24 cellular contexts compared by ENCODE assay signal in the genomic region with DNA sequence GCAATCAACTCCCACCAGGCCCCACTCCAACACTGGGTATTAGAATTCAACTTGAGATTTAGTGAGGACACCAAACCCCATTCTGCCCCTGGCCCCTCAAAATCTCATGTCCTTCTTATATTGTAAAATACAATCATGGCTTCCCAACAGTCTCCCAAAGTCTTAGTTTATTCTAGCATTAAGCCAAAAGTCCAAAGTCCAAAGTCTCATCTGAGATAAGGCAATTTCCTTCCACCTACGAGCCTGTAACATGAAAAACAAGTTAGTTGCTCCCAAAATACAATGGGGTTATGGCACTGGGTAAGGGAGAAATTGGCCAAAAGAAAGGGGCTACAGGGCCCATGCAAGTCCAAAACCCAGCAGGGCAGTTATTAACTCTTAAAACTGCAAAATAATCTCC. TPM values are rescaled to one million over a fixed set of nuclear protein-coding genes. Genes with fewer than 3 reads are reported as not detected.
DNase-seq lines count a peak whose midpoint lies in the region; ATAC-seq, FAIRE-seq and TF ChIP-seq lines count a peak whose summit lies in the region.
"Had no signal": no experiment of that assay in that cellular context is flagged by ENCODE, and none has a peak within 500 bp of the region (broad histone marks: within the 10 kb centered on the region; RNA-seq: fewer than 3 reads in every experiment).

No MANE protein-coding gene starts in this region.

- no peaks in the 10 kb centered on the region for H3K36me3 ChIP-seq in liver (ENCODE audit: control insufficient read depth in 4 of 4, insufficient read depth in 3 of 4, low read depth in 1 of 4, low read length in 3 of 4)
- no peaks in the 10 kb centered on the region for H3K36me3 ChIP-seq in HepG2 (replicated peaks in 1 of 2; ENCODE audit: control insufficient read depth in 1 of 2, insufficient read depth in 2 of 2, low read length in 2 of 2)
- H3K36me3 ChIP-seq in suprapubic skin, result no peaks in the 10 kb centered on the region
- H3K36me3 ChIP-seq: BE2C, BLaER1 had no signal

- H3K9me3 Mint-ChIP-seq in activated CD8-positive, alpha-beta memory T cell treated with anti-CD3 and anti-CD28 coated beads, Interleukin-2, amount 10 ng/mL, durations not matched to agents 7 days and 5 days (ENCODE audit: low read depth), result peaks cover 5% of the 10 kb centered on the region

- TF ChIP-seq RAD21 in liver (IDR thresholded peaks at IDR 0.05), result no peak
- no peak for TF ChIP-seq RAD21 in HepG2 (CRISPR knock-in tag; IDR thresholded peaks at IDR 0.05)

- no peak for DNase-seq in HepG2 (ENCODE audit: low spot score)
- DNase-seq in HT-29 (ENCODE audit: low spot score), result peak; percentile 49
- no peak for DNase-seq in NCI-H2107 treated with DMSO at 0.1 percent for 48 hours (lab: John Stamatoyannopoulos, UW; ENCODE audit: unreplicated experiment)
- DNase-seq in suprapubic skin (ENCODE audit: low spot score in 2 of 2), result no peak
- no peak for DNase-seq in activated CD8-positive, alpha-beta memory T cell treated with anti-CD3 and anti-CD28 coated beads, Interleukin-2, amount 10 ng/mL, durations not matched to agents 7 days and 5 days
- DNase-seq: 8988T; ACHN; BE2C; C1 segment of cervical spinal cord; CD4-positive, alpha-beta memory T cell; CD4-positive, CD25-positive, alpha-beta regulatory T cell; CD8-positive, alpha-beta memory T cell; COR-L47; DMS79 treated with DMSO at 0.1 percent for 48 hours; GF-D8 had no signal

- in situ Hi-C loops in HepG2 (cut with HindIII; ENCODE audit: extremely low pct_ligation_motif_present, low pct_unique_long_range_greater_than_20kb), result no loop called here

- POLR2A ChIA-PET in HepG2 (lab: Yijun Ruan, JAX), result no interaction called here

- no peak for TF ChIP-seq CTCF in liver (IDR thresholded peaks at IDR 0.05; ENCODE audit: low read depth, low read length, missing input control)
- no peak for TF ChIP-seq CTCF in HepG2 (CRISPR knock-in tag; IDR thresholded peaks at IDR 0.05)
- TF ChIP-seq CTCF in VCaP (conservative IDR thresholded peaks at IDR 0.05), result no peak
- TF ChIP-seq CTCF in suprapubic skin (IDR thresholded peaks at IDR 0.05), result no peak

- no TSS peak for BruUV-seq in HepG2 (replicated peaks; lab: Mats Ljungman, UMichigan)

- H3K36me3 Mint-ChIP-seq in activated CD8-positive, alpha-beta memory T cell treated with anti-CD3 and anti-CD28 coated beads, Interleukin-2, amount 10 ng/mL, durations not matched to agents 7 days and 5 days, result no peaks in the 10 kb centered on the region
- H3K36me3 Mint-ChIP-seq: CD14-positive monocyte; CD4-positive, alpha-beta memory T cell; CD4-positive, CD25-positive, alpha-beta regulatory T cell; CD8-positive, alpha-beta memory T cell had no signal

- H3K4me3 ChIP-seq in liver (ENCODE audit: low read depth in 1 of 3, low read length in 3 of 3) (no peak overlapping the region), HepG2 (replicated peaks in 1 of 3; ENCODE audit: insufficient read depth in 1 of 3, low read depth in 2 of 3, low read length in 3 of 3) (no peak overlapping the region), suprapubic skin (no peak overlapping the region)
- H3K4me3 ChIP-seq: BLaER1 had no signal

- H3K4me1 ChIP-seq in liver (ENCODE audit: control insufficient read depth in 4 of 4, insufficient read depth in 4 of 4, low read length in 3 of 4) (peaks cover 0 to 5% (median 0%) of the 10 kb centered on the region in 4 donors), HepG2 (ENCODE audit: insufficient read depth, low read length) (no peaks in the 10 kb centered on the region), suprapubic skin (no peaks in the 10 kb centered on the region)
- H3K4me1 ChIP-seq: BE2C, BLaER1 had no signal

- CTCF ChIA-PET in HepG2 (lab: Yijun Ruan, JAX; ENCODE audit: low intra/inter-chr PET ratio, low total read pairs), result no interaction called here
- CTCF ChIA-PET in activated CD8-positive, alpha-beta memory T cell treated with anti-CD3 and anti-CD28 coated beads, Interleukin-2, amount 10 ng/mL, durations not matched to agents 7 days and 5 days (lab: Charles Lee), result no interaction called here

- no peak for TF ChIP-seq EP300 in HepG2 (IDR thresholded peaks at IDR 0.05; ENCODE audit: low read depth in 2 of 2, low read length in 2 of 2)
- no peak for TF ChIP-seq EP300 in HepG2 (CRISPR knock-in tag; IDR thresholded peaks at IDR 0.05; ENCODE audit: borderline replicate concordance)
- no peak for TF ChIP-seq EP300 in suprapubic skin (IDR thresholded peaks at IDR 0.05)

- no peak overlapping the region for H3K27ac Mint-ChIP-seq in activated CD8-positive, alpha-beta memory T cell treated with anti-CD3 and anti-CD28 coated beads, Interleukin-2, amount 10 ng/mL, durations not matched to agents 7 days and 5 days
- H3K27ac Mint-ChIP-seq: CD14-positive monocyte; CD4-positive, alpha-beta memory T cell; CD4-positive, CD25-positive, alpha-beta regulatory T cell had no signal

- FAIRE-seq in HepG2 (lab: Jason Lieb, UNC), result no peak
- FAIRE-seq: A204.1, D721Med, G401.6, GM12891, GM19239 had no signal

- no peaks in the 10 kb centered on the region for H3K4me1 Mint-ChIP-seq in activated CD8-positive, alpha-beta memory T cell treated with anti-CD3 and anti-CD28 coated beads, Interleukin-2, amount 10 ng/mL, durations not matched to agents 7 days and 5 days
- H3K4me1 Mint-ChIP-seq: CD14-positive monocyte; CD4-positive, alpha-beta memory T cell; CD4-positive, CD25-positive, alpha-beta regulatory T cell; CD8-positive, alpha-beta memory T cell had no signal

- H3K79me2 ChIP-seq in HepG2 (ENCODE audit: insufficient read depth, low read length), result no peaks in the 10 kb centered on the region

- H3K9me3 ChIP-seq in liver (ENCODE audit: control insufficient read depth in 4 of 4, low read length in 3 of 4), result no peaks in the 10 kb centered on the region
- H3K9me3 ChIP-seq in HepG2 (ENCODE audit: low read length), result peaks cover 23% of the 10 kb centered on the region
- H3K9me3 ChIP-seq in suprapubic skin, result no peaks in the 10 kb centered on the region
- H3K9me3 ChIP-seq: BE2C had no signal

- 16% methylated on average over 1 of the region's 1 CpG for WGBS in liver
- 0% methylated on average over 1 of the region's 1 CpG for WGBS in HepG2 (ENCODE audit: low lambda C conversion rate)
- 71% methylated on average over 1 of the region's 1 CpG for WGBS in suprapubic skin

- ATAC-seq in HepG2, result no peak
- no peak for ATAC-seq in activated CD8-positive, alpha-beta memory T cell treated with anti-CD3 and anti-CD28 coated beads, Interleukin-2, amount 10 ng/mL, durations not matched to agents 7 days and 5 days

- H3K4me2 ChIP-seq in HepG2 (ENCODE audit: low read depth, low read length), result no peak overlapping the region
- H3K4me2 ChIP-seq: BLaER1 had no signal

- intact Hi-C loops in HepG2 (cut with micrococcal nuclease; ENCODE audit: unreplicated experiment), result no loop called here

- H4K20me1 ChIP-seq in HepG2 (ENCODE audit: insufficient read depth, low read length), result no peaks in the 10 kb centered on the region
- H4K20me1 ChIP-seq: BLaER1 had no signal

- TF ChIP-seq POLR2A in HepG2 (IDR thresholded peaks at IDR 0.05; ENCODE audit: insufficient read depth in 1 of 2, low read depth in 2 of 2, low read length in 2 of 2), result no peak
- TF ChIP-seq POLR2A in suprapubic skin (IDR thresholded peaks at IDR 0.05), result no peak

- no peak overlapping the region for H3K9ac ChIP-seq in liver (ENCODE audit: low read depth in 1 of 2, low read length in 2 of 2)
- H3K9ac ChIP-seq in HepG2 (ENCODE audit: insufficient read depth, low read depth, low read length), result no peak overlapping the region
- H3K9ac ChIP-seq: BLaER1 had no signal

- H3K4me3 Mint-ChIP-seq in activated CD8-positive, alpha-beta memory T cell treated with anti-CD3 and anti-CD28 coated beads, Interleukin-2, amount 10 ng/mL, durations not matched to agents 7 days and 5 days, result no peak overlapping the region
- H3K4me3 Mint-ChIP-seq: CD14-positive monocyte; CD4-positive, alpha-beta memory T cell; CD4-positive, CD25-positive, alpha-beta regulatory T cell; CD8-positive, alpha-beta memory T cell had no signal

- H3K27me3 Mint-ChIP-seq in activated CD8-positive, alpha-beta memory T cell treated with anti-CD3 and anti-CD28 coated beads, Interleukin-2, amount 10 ng/mL, durations not matched to agents 7 days and 5 days, result no peaks in the 10 kb centered on the region
- H3K27me3 Mint-ChIP-seq: CD4-positive, alpha-beta memory T cell; CD4-positive, CD25-positive, alpha-beta regulatory T cell; CD8-positive, alpha-beta memory T cell had no signal

- no peaks in the 10 kb centered on the region for H3K27me3 ChIP-seq in liver (ENCODE audit: control insufficient read depth in 4 of 4, insufficient read depth in 4 of 4, low read length in 3 of 4)
- H3K27me3 ChIP-seq in HepG2 (ENCODE audit: control insufficient read depth in 1 of 2, insufficient read depth in 2 of 2, low read length in 2 of 2), result no peaks in the 10 kb centered on the region
- H3K27me3 ChIP-seq in suprapubic skin, result no peaks in the 10 kb centered on the region
- H3K27me3 ChIP-seq: BE2C, BLaER1 had no signal

- no peak overlapping the region for H2AFZ ChIP-seq in HepG2 (ENCODE audit: low read length)

- H3K27ac ChIP-seq in liver (ENCODE audit: low read depth in 1 of 2, low read length in 2 of 2) (no peak overlapping the region), HepG2 (ENCODE audit: extremely low read length, insufficient read depth, low read length) (no peak overlapping the region), VCaP (peak overlapping the region; percentile 35; the same call in 1 of the 2 replicates), suprapubic skin (no peak overlapping the region)
- H3K27ac ChIP-seq: BLaER1 had no signal

RNA-seq across cellular contexts. Expression of gene TMTC1, which starts 46.6 kb away (rescaled TPM):
- 1 to 10 TPM; 1.2 to 3.3 TPM for total RNA-seq in liver
- 1 to 10 TPM in 1 of 2 donors, under 1 TPM in 1; 0.76 to 3.0 TPM for polyA plus RNA-seq in liver
- 1.4 and 1.8 TPM in 2 replicates for total RNA-seq in HepG2 (2016; rRNA removed; fragmentation: Illumina TruSeq; extraction: Trizol)
- total RNA-seq in HepG2 (2016; cell fraction: cytosol; rRNA removed; fragmentation: Illumina TruSeq; extraction: Trizol; ENCODE audit: low read depth), result 0.35 and 0.71 TPM in 2 replicates
- 1.6 and 1.8 TPM in 2 replicates for total RNA-seq in HepG2 (2016; cell fraction: insoluble cytoplasmic fraction; rRNA removed; fragmentation: Illumina TruSeq; extraction: Trizol)
- total RNA-seq in HepG2 (2016; cell fraction: membrane; rRNA removed; fragmentation: Illumina TruSeq; extraction: Trizol), result 1.00 and 1.1 TPM in 2 replicates
- total RNA-seq in HepG2 (2016; cell fraction: nucleus; rRNA removed; fragmentation: Illumina TruSeq; extraction: Trizol), result 2.6 and 2.8 TPM in 2 replicates
- 0.69 and 1.1 TPM in 2 replicates for polyA plus RNA-seq in HepG2 (2011; rRNA removed)
- 0.44 and 0.50 TPM in 2 replicates for polyA plus RNA-seq in HepG2 (2011; cell fraction: cytosol; rRNA removed)
- 0.23 and 0.31 TPM in 2 replicates for polyA plus RNA-seq in HepG2 (2011; cell fraction: nucleus; rRNA removed)
- polyA plus RNA-seq in HepG2 (2012), result 0.42 and 0.63 TPM in 2 replicates
- polyA plus RNA-seq in HepG2 (2016; cell fraction: cytosol; fragmentation: Illumina TruSeq; extraction: Trizol; ENCODE audit: low read depth), result 0.24 and 0.34 TPM in 2 replicates
- polyA plus RNA-seq in HepG2 (2016; cell fraction: insoluble cytoplasmic fraction; fragmentation: Illumina TruSeq; extraction: Trizol; ENCODE audit: low read depth), result 0.56 and 1.1 TPM in 2 replicates
- 0.34 and 0.71 TPM in 2 replicates for polyA plus RNA-seq in HepG2 (2016; cell fraction: membrane; fragmentation: Illumina TruSeq; extraction: Trizol; ENCODE audit: low read depth)
- 1.3 and 1.6 TPM in 2 replicates for polyA plus RNA-seq in HepG2 (2016; cell fraction: nucleus; fragmentation: Illumina TruSeq; extraction: Trizol; ENCODE audit: insufficient read depth, low read depth)
- 1.0 and 109 TPM in 2 replicates for polyA minus RNA-seq in HepG2 (2011; rRNA and poly(A)+ RNA removed; ENCODE audit: low replicate concordance)
- polyA minus RNA-seq in HepG2 (2011; cell fraction: cytosol; rRNA and poly(A)+ RNA removed), result 1.1 and 1.4 TPM in 2 replicates
- polyA minus RNA-seq in HepG2 (2011; cell fraction: nucleus; rRNA and poly(A)+ RNA removed), result 1.8 and 3.0 TPM in 2 replicates
- total RNA-seq in HT-29 (2014; rRNA removed; shearing (Covaris generic)), result 0.23 and 0.38 TPM in 2 replicates
- total RNA-seq in suprapubic skin, result 10 to 100 TPM; 11.0 to 25.8 (median 19.5) TPM
- total RNA-seq in activated CD8-positive, alpha-beta memory T cell treated with anti-CD3 and anti-CD28 coated beads, Interleukin-2, amount 10 ng/mL, durations not matched to agents 7 days and 5 days, result under 1 TPM; 0.07 to 0.09 TPM
- total RNA-seq: CD4-positive, alpha-beta memory T cell; CD4-positive, CD25-positive, alpha-beta regulatory T cell; CD8-positive, alpha-beta memory T cell had no signal
- polyA plus RNA-seq: CD4-positive, alpha-beta memory T cell; CD4-positive, CD25-positive, alpha-beta regulatory T cell; CD8-positive, alpha-beta memory T cell had no signal
